In genomic region chr6:148855744-148856143, GRCh38 we compare ENCODE assay signal across 21 cellular contexts.
"Had no signal": no experiment of that assay in that cellular context is flagged by ENCODE, and none has a peak within 500 bp of the region (broad histone marks: within the 10 kb centered on the region; RNA-seq: fewer than 3 reads in every experiment).

No MANE protein-coding gene starts in this region.

- H3K27ac Mint-ChIP-seq: activated CD4-positive, alpha-beta T cell treated with anti-CD3 and anti-CD28 coated beads, Interleukin-2, amount 10 ng/mL, durations not matched to agents 24 days and 14 days; activated CD8-positive, alpha-beta T cell treated with anti-CD3 and anti-CD28 coated beads, Interleukin-2, amount 10 ng/mL, durations not matched to agents 7 days and 5 days; activated naive CD8-positive, alpha-beta T cell; activated T-helper 2 cell treated with anti-CD3 and anti-CD28 coated beads, Interferon-gamma antibody, Interleukin-2, Interleukin-4, amounts not matched to agents 10 μg/mL and 5 μg/mL and 100 μg/mL, durations not matched to agents 14 hours and 24 hours and 36 hours; dendritic cell treated with granulocyte-macrophage colony-stimulating factor and Interleukin-4, amounts not matched to agents 40 ng/mL and 50 ng/mL, for 4 days; stimulated activated naive CD8-positive, alpha-beta T cell treated with anti-CD3 and anti-CD28 coated beads, Interleukin-15, Interleukin-2, amounts not matched to agents 100 ng/mL and 50 ng/mL, for 24 hours; WTC11 had no signal

- H3K36me3 Mint-ChIP-seq: activated naive CD8-positive, alpha-beta T cell; natural killer cell had no signal

- H3K9me3 Mint-ChIP-seq: activated CD4-positive, alpha-beta T cell treated with anti-CD3 and anti-CD28 coated beads, Interleukin-2, amount 10 ng/mL, durations not matched to agents 24 days and 14 days; activated T-helper 2 cell treated with anti-CD3 and anti-CD28 coated beads, Interferon-gamma antibody, Interleukin-2, Interleukin-4, amounts not matched to agents 10 μg/mL and 5 μg/mL and 100 μg/mL, durations not matched to agents 14 hours and 24 hours and 36 hours; dendritic cell treated with granulocyte-macrophage colony-stimulating factor and Interleukin-4, amounts not matched to agents 40 ng/mL and 50 ng/mL, for 4 days; natural killer cell; stimulated activated naive CD8-positive, alpha-beta T cell treated with anti-CD3 and anti-CD28 coated beads, Interleukin-15, Interleukin-2, amounts not matched to agents 100 ng/mL and 50 ng/mL, for 24 hours had no signal

- H3K27me3 Mint-ChIP-seq: dendritic cell treated with granulocyte-macrophage colony-stimulating factor and Interleukin-4, amounts not matched to agents 40 ng/mL and 50 ng/mL, for 4 days; stimulated activated naive CD8-positive, alpha-beta T cell treated with anti-CD3 and anti-CD28 coated beads, Interleukin-15, Interleukin-2, amounts not matched to agents 100 ng/mL and 50 ng/mL, for 24 hours had no signal

- DNase-seq: activated CD4-positive, alpha-beta T cell treated with anti-CD3 and anti-CD28 coated beads, Interleukin-2, amount 10 ng/mL, durations not matched to agents 24 days and 14 days; activated CD8-positive, alpha-beta T cell treated with anti-CD3 and anti-CD28 coated beads, Interleukin-2, amount 10 ng/mL, durations not matched to agents 7 days and 5 days; activated naive CD4-positive, alpha-beta T cell; adrenal gland; brain microvascular endothelial cell; caudate nucleus; effector CD4-positive, alpha-beta T cell; foreskin melanocyte; left ventricle myocardium inferior; midbrain; natural killer cell; ovary; spleen; stimulated activated CD4-positive, alpha-beta T cell treated with anti-CD3 and anti-CD28 coated beads, Interleukin-4, amount 100 ng/mL, for 1 hour; substantia nigra; T1000 had no signal

- H3K4me3 Mint-ChIP-seq: activated CD4-positive, alpha-beta T cell treated with anti-CD3 and anti-CD28 coated beads, Interleukin-2, amount 10 ng/mL, durations not matched to agents 24 days and 14 days; activated CD8-positive, alpha-beta T cell treated with anti-CD3 and anti-CD28 coated beads, Interleukin-2, amount 10 ng/mL, durations not matched to agents 7 days and 5 days; activated naive CD8-positive, alpha-beta T cell; dendritic cell treated with granulocyte-macrophage colony-stimulating factor and Interleukin-4, amounts not matched to agents 40 ng/mL and 50 ng/mL, for 4 days; natural killer cell; stimulated activated naive CD8-positive, alpha-beta T cell treated with anti-CD3 and anti-CD28 coated beads, Interleukin-15, Interleukin-2, amounts not matched to agents 100 ng/mL and 50 ng/mL, for 24 hours; WTC11 had no signal

- H3K4me1 Mint-ChIP-seq: activated CD4-positive, alpha-beta T cell treated with anti-CD3 and anti-CD28 coated beads, Interleukin-2, amount 10 ng/mL, durations not matched to agents 24 days and 14 days had no signal

- ATAC-seq: activated CD8-positive, alpha-beta T cell treated with anti-CD3 and anti-CD28 coated beads, Interleukin-2, amount 10 ng/mL, durations not matched to agents 7 days and 5 days; natural killer cell had no signal
